Comparison of ENCODE assay signal across 12 cellular contexts in the genomic region with DNA sequence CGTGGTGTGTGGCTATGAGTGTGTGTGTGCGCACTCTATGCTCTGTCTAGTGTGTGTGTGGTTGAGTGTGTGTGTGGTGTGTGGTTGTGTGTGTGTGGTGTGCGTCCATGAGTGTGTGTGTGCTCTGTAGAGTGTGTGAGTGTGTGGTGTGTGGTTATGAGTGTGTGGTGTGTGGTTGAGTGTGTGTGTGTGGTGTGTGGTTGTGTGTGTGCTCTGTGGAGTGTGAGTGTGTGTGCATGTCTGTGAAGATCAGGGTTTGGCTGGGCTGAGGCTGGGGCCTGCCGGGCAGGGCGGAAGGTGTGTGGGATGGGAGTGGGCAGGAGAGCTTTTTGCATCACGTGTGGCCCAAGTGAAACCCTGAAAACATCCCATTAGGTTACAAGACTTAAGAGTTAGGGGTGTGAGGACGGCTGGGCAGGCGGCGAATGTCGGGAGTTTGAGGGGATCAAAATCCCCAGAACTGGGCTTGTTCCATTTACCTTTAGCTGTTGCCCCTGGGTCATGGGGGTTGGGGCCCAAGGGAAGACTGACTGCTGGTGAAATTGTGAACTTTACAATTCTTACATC. TPM values are rescaled to one million over a fixed set of nuclear protein-coding genes. Genes with fewer than 3 reads are reported as not detected.
DNase-seq lines count a peak whose midpoint lies in the region; ATAC-seq and TF ChIP-seq lines count a peak whose summit lies in the region.
"Had no signal": no experiment of that assay in that cellular context is flagged by ENCODE, and none has a peak within 500 bp of the region (broad histone marks: within the 10 kb centered on the region; RNA-seq: fewer than 3 reads in every experiment).

No MANE protein-coding gene starts in this region.

- H3K9me3 ChIP-seq in OCI-LY3 (ENCODE audit: insufficient read depth, low read length) (no peaks in the 10 kb centered on the region), transverse colon (no peaks in the 10 kb centered on the region)
- H3K9me3 ChIP-seq: body of pancreas had no signal

- no peaks in the 10 kb centered on the region for H3K27me3 Mint-ChIP-seq in T-helper 2 cell treated with Interferon-gamma antibody and Interleukin-4, amounts not matched to agents 5 μg/mL and 100 μg/mL, for 36 hours (ENCODE audit: low read depth)

- H3K79me2 ChIP-seq in OCI-LY3 (ENCODE audit: low read length): peaks cover 18% of the 10 kb centered on the region

- TF ChIP-seq CTCF in OCI-LY3 (IDR thresholded peaks at IDR 0.05; ENCODE audit: low read depth, low read length): no peak
- no peak for TF ChIP-seq CTCF in transverse colon (IDR thresholded peaks at IDR 0.05)

- no peaks in the 10 kb centered on the region for H4K20me1 ChIP-seq in OCI-LY3 (ENCODE audit: insufficient read depth, low read length)

- no peaks in the 10 kb centered on the region for H3K36me3 ChIP-seq in OCI-LY3 (replicated peaks; ENCODE audit: low read depth, low read length)
- H3K36me3 ChIP-seq in transverse colon: no peaks in the 10 kb centered on the region

- H2AFZ ChIP-seq in OCI-LY3 (ENCODE audit: low read depth, low read length): no peak overlapping the region

- H3K4me1 Mint-ChIP-seq in T-helper 2 cell treated with Interferon-gamma antibody and Interleukin-4, amounts not matched to agents 5 μg/mL and 100 μg/mL, for 36 hours (ENCODE audit: low read depth): peaks cover 25% of the 10 kb centered on the region

- peak; percentile 20 for ATAC-seq in HG02678 (IDR thresholded peaks at IDR 0.05; ENCODE audit: unreplicated experiment)

- no peak overlapping the region for H3K4me3 Mint-ChIP-seq in T-helper 2 cell treated with Interferon-gamma antibody and Interleukin-4, amounts not matched to agents 5 μg/mL and 100 μg/mL, for 36 hours

- in situ Hi-C loops in transverse colon (cut with MboI; ENCODE audit: low pct_ligation_motif_present in 1 of 4, low pct_unique_long_range_greater_than_20kb in 1 of 4, low sequenced_read_pairs in 3 of 4): loop anchor here in 2 of 4 donors (25.0 kb wide), 2 partner anchors 187 to 287 kb away; a partner anchor contains a TSS

- H3K9me3 Mint-ChIP-seq in T-helper 2 cell treated with Interferon-gamma antibody and Interleukin-4, amounts not matched to agents 5 μg/mL and 100 μg/mL, for 36 hours: no peaks in the 10 kb centered on the region

- no peak for TF ChIP-seq POLR2A in transverse colon (IDR thresholded peaks at IDR 0.05)

- H3K27me3 ChIP-seq in OCI-LY3 (ENCODE audit: low read depth, low read length) (no peaks in the 10 kb centered on the region), transverse colon (no peaks in the 10 kb centered on the region)
- H3K27me3 ChIP-seq: body of pancreas had no signal

- H3K9ac ChIP-seq in OCI-LY3 (ENCODE audit: low read length): peak overlapping the region; percentile 90

- TF ChIP-seq EP300 in transverse colon (IDR thresholded peaks at IDR 0.05; ENCODE audit: low read depth): no peak

- peaks cover 91% of the 10 kb centered on the region for H3K4me1 ChIP-seq in OCI-LY3 (ENCODE audit: low read length)
- H3K4me1 ChIP-seq in transverse colon: peaks cover 5 to 34% (median 8%) of the 10 kb centered on the region in 4 donors
- H3K4me1 ChIP-seq: body of pancreas had no signal

- H3K27ac ChIP-seq in OCI-LY3 (ENCODE audit: low read length) (peak overlapping the region; percentile 97), transverse colon (peak overlapping the region; percentile 11 to 77 (median 58)), substantia nigra (ENCODE audit: low read depth, low read length, poor library complexity, severe bottlenecking) (no peak overlapping the region)
- H3K27ac ChIP-seq: body of pancreas had no signal

- 67 to 68% methylated on average over 7 to 10 of the region's 10 CpGs for WGBS in transverse colon (ENCODE audit: low coverage in 1 of 2), 2 donors

- H3K4me2 ChIP-seq in OCI-LY3 (ENCODE audit: low read length): peak overlapping the region; percentile 90

- peak; percentile 52 for DNase-seq in stimulated activated CD4-positive, alpha-beta T cell treated with anti-CD3 and anti-CD28 coated beads, Interleukin-15, amount 100 ng/mL, for 24 hours
- DNase-seq in stimulated activated CD4-positive, alpha-beta T cell treated with anti-CD3 and anti-CD28 coated beads, Interleukin-4, amount 100 ng/mL, for 1 hour: no peak
- DNase-seq in transverse colon (no peak), substantia nigra (lab: John Stamatoyannopoulos, UW) (no peak)
- DNase-seq in T-helper 2 cell treated with Interferon-gamma antibody and Interleukin-4, amounts not matched to agents 5 μg/mL and 100 μg/mL, for 36 hours (ENCODE audit: low spot score): no peak
- no peak for DNase-seq in central memory CD4-positive, alpha-beta T cell
- DNase-seq: activated CD4-positive, alpha-beta T cell treated with anti-CD3 and anti-CD28 coated beads for 1 hour; NCI-H446 treated with DMSO at 0.1 percent for 48 hours had no signal

- H3K27ac Mint-ChIP-seq in T-helper 2 cell treated with Interferon-gamma antibody and Interleukin-4, amounts not matched to agents 5 μg/mL and 100 μg/mL, for 36 hours: no peak overlapping the region

- peaks cover 11% of the 10 kb centered on the region for H3K36me3 Mint-ChIP-seq in T-helper 2 cell treated with Interferon-gamma antibody and Interleukin-4, amounts not matched to agents 5 μg/mL and 100 μg/mL, for 36 hours (ENCODE audit: low read depth)

- intact Hi-C loops in transverse colon (cut with DNase I; ENCODE audit: low total_unique reads): no loop called here

- H3K4me3 ChIP-seq in OCI-LY3 (ENCODE audit: low read length) (peak overlapping the region; percentile 73), transverse colon (no peak overlapping the region)
- H3K4me3 ChIP-seq: body of pancreas had no signal

RNA-seq across cellular contexts. Expression of a gene that starts 2.9 kb away (rescaled TPM):
- 10 to 100 TPM in 2 of 4 donors, 1 to 10 TPM in 1, under 1 TPM in 1; 1.00 to 51.6 (median 15.9) TPM for total RNA-seq in transverse colon

RNA-seq across cellular contexts. Expression of a gene that starts 21.6 kb away (rescaled TPM):
- total RNA-seq in transverse colon: over 10,000 TPM in 1 of 4 donors, 1,000 to 10,000 TPM in 3; 3,370 to 10,796 (median 6,659) TPM
- total RNA-seq: frontal cortex had no signal

RNA-seq across cellular contexts. Expression of a gene that starts 27.4 kb away (rescaled TPM):
- not detected for total RNA-seq in transverse colon
- total RNA-seq: body of pancreas had no signal

RNA-seq across cellular contexts. Expression of a gene that starts 45.6 kb away (rescaled TPM):
- 1 to 10 TPM in 1 of 4 donors, under 1 TPM in 2, not detected in 1; 0.37 to 2.4 (median 0.64) TPM for total RNA-seq in transverse colon
- total RNA-seq: body of pancreas, frontal cortex had no signal

RNA-seq across cellular contexts. Expression of a gene that starts 59.2 kb away (rescaled TPM):
- not detected for total RNA-seq in transverse colon
- total RNA-seq: body of pancreas, frontal cortex had no signal
